In genomic region chr19:33022472-33023116, GRCh38 we compare ENCODE assay signal across 1 cellular context.
TF ChIP-seq lines count a peak whose summit lies in the region.

No MANE protein-coding gene starts in this region.

TF ChIP-seq in WTC11, 78 proteins besides CTCF, POLR2A, EP300 and RAD21 (continued from another document):
- TF ChIP-seq FOXP4 (CRISPR knock-in tag; IDR thresholded peaks at IDR 0.05) (no peak), FOXK1 (CRISPR knock-in tag; IDR thresholded peaks at IDR 0.05) (peak; percentile 88), TEAD4 (CRISPR knock-in tag; IDR thresholded peaks at IDR 0.05) (peak; percentile 93)
